Comparison of ENCODE assay signal across 8 cellular contexts in genomic region chr1:1890506-1891348, GRCh38. TPM values are rescaled to one million over a fixed set of nuclear protein-coding genes. Genes with fewer than 3 reads are reported as not detected.
DNase-seq lines count a peak whose midpoint lies in the region; ATAC-seq and TF ChIP-seq lines count a peak whose summit lies in the region.

Gene GNB1 (minus strand): TSS chr1:1891087. CDS start chr1:1825453, 65,634 bp downstream.

- H3K36me3 ChIP-seq in right atrium auricular region (no peaks in the 10 kb centered on the region), urinary bladder (ENCODE audit: insufficient read depth) (no peaks in the 10 kb centered on the region)

- H3K27ac ChIP-seq in angular gyrus (ENCODE audit: low read depth, low read length) (peak within 1 kb of the TSS; percentile 87), right atrium auricular region (peak within 1 kb of the TSS; percentile 95 to 96), urinary bladder (ENCODE audit: low read depth) (peak within 1 kb of the TSS; percentile 99)

- H3K4me1 ChIP-seq in right atrium auricular region (peaks cover 0 to 77% of the 10 kb centered on the region in 2 donors), urinary bladder (ENCODE audit: insufficient read depth) (peaks cover 2% of the 10 kb centered on the region)

- TF ChIP-seq CTCF in GM12875 (IDR thresholded peaks at IDR 0.05; ENCODE audit: borderline replicate concordance, insufficient read depth, low read depth, low read length) (no peak), right atrium auricular region (IDR thresholded peaks at IDR 0.05) (no peak)

- under 1% methylated on average over 130 of the region's 137 CpGs for WGBS in urinary bladder

- ATAC-seq in HG02642 (IDR thresholded peaks at IDR 0.05; ENCODE audit: poor library complexity, unreplicated experiment) = peak; percentile 81

- peak within 1 kb of the TSS; percentile 100 for H3K4me3 ChIP-seq in GM12875 (ENCODE audit: low read depth, low read length)
- peak within 1 kb of the TSS; percentile 91 for H3K4me3 ChIP-seq in right atrium auricular region
- peak within 1 kb of the TSS; percentile 97 for H3K4me3 ChIP-seq in urinary bladder (ENCODE audit: low read depth, low read length)

- intact Hi-C loops in T-helper 2 cell treated with Interferon-gamma antibody and Interleukin-4, amounts not matched to agents 100 ng/mL and 5 ng/mL, for 36 hours (cut with micrococcal nuclease) = loop anchor here (2.0 kb wide), 2 partner anchors 18 to 110 kb away; no protein-coding TSS in a partner anchor

- DNase-seq in NCI-H1417 (lab: John Stamatoyannopoulos, UW) (peak; percentile 91 to 98 (median 94)), right atrium auricular region (ENCODE audit: low spot score) (peak; percentile 85), pulmonary artery endothelial cell (ENCODE audit: low read depth, low spot score) (peak; percentile 62)

- H3K9me3 ChIP-seq in right atrium auricular region = no peaks in the 10 kb centered on the region

- H3K27me3 ChIP-seq in right atrium auricular region = no peaks in the 10 kb centered on the region

RNA-seq across cellular contexts. Expression of gene GNB1, which starts in this region (rescaled TPM):
- total RNA-seq in T-helper 2 cell treated with Interferon-gamma antibody and Interleukin-4, amounts not matched to agents 100 ng/mL and 5 ng/mL, for 36 hours = 383 and 387 TPM in 2 replicates
- 10 to 100 TPM; 69.9 to 91.6 TPM for total RNA-seq in right atrium auricular region
- total RNA-seq in pulmonary artery endothelial cell = 99.8 and 110 TPM in 2 replicates
- total RNA-seq in urinary bladder = 123 TPM
- polyA plus RNA-seq in urinary bladder = 200 TPM

Comparison
In these comparisons a context has a peak if more than half of its experiments do, and no peak if none do; other contexts are left out.
1. Peak in every context shown above with its lines: DNase-seq, ATAC-seq, H3K4me3 ChIP-seq and H3K27ac ChIP-seq.